ENCODE assay signal across 17 cellular contexts in genomic region chr14:81536125-81536771, GRCh38. TPM values are rescaled to one million over a fixed set of nuclear protein-coding genes. Genes with fewer than 3 reads are reported as not detected.
DNase-seq lines count a peak whose midpoint lies in the region; ATAC-seq and TF ChIP-seq lines count a peak whose summit lies in the region.
"Had no signal": no experiment of that assay in that cellular context is flagged by ENCODE, and none has a peak within 500 bp of the region (broad histone marks: within the 10 kb centered on the region; RNA-seq: fewer than 3 reads in every experiment).

No MANE protein-coding gene starts in this region.

- H3K27me3 Mint-ChIP-seq in naive thymus-derived CD8-positive, alpha-beta T cell: peaks cover 7 to 23% (median 16%) of the 10 kb centered on the region in 5 donors
- H3K27me3 Mint-ChIP-seq in stimulated activated naive CD8-positive, alpha-beta T cell treated with anti-CD3 and anti-CD28 coated beads, Interleukin-15, amount 100 ng/mL, for 72 hours: peaks cover 27% of the 10 kb centered on the region

- H3K27ac ChIP-seq in right cardiac atrium (ENCODE audit: low read length) (peak overlapping the region; percentile 21), right atrium auricular region (no peak overlapping the region), psoas muscle (peak overlapping the region; percentile 38)
- H3K27ac ChIP-seq: uterus had no signal

- H3K36me3 Mint-ChIP-seq in naive thymus-derived CD8-positive, alpha-beta T cell: peaks cover under 1 to 9% (median 9%) of the 10 kb centered on the region in 3 donors
- H3K36me3 Mint-ChIP-seq: activated naive CD8-positive, alpha-beta T cell treated with anti-CD3 and anti-CD28 coated beads for 36 hours; brain had no signal

- ATAC-seq in right cardiac atrium (no peak), psoas muscle (no peak)
- no peak for ATAC-seq in naive thymus-derived CD8-positive, alpha-beta T cell
- no peak for ATAC-seq in stimulated activated naive CD8-positive, alpha-beta T cell treated with anti-CD3 and anti-CD28 coated beads, Interleukin-15, amount 100 ng/mL, for 72 hours
- ATAC-seq: activated CD4-positive, alpha-beta T cell treated with anti-CD3 and anti-CD28 coated beads for 36 hours had no signal

- intact Hi-C loops in right cardiac atrium (cut with DNase I): no loop called here
- intact Hi-C loops in psoas muscle (cut with DNase I): no loop called here

- no peak for TF ChIP-seq CTCF in right atrium auricular region (IDR thresholded peaks at IDR 0.05)
- TF ChIP-seq CTCF in cardiac fibroblast (IDR thresholded peaks at IDR 0.05; ENCODE audit: low read depth, low read length): no peak
- TF ChIP-seq CTCF in psoas muscle (IDR thresholded peaks at IDR 0.05): no peak

- POLR2A ChIA-PET in naive thymus-derived CD8-positive, alpha-beta T cell (lab: Charles Lee): no interaction called here

- 37% methylated on average over 4 of the region's 4 CpGs for WGBS in right cardiac atrium
- 45 to 48% (median 48%) methylated on average over 4 of the region's 4 CpGs for WGBS in psoas muscle, 3 donors

- H3K4me1 ChIP-seq in right cardiac atrium (ENCODE audit: control insufficient read depth, insufficient read depth, low read length): peaks cover 2% of the 10 kb centered on the region
- H3K4me1 ChIP-seq in right atrium auricular region: peaks cover 0 to 17% of the 10 kb centered on the region in 2 donors
- H3K4me1 ChIP-seq in psoas muscle: peaks cover 15% of the 10 kb centered on the region

- H3K36me3 ChIP-seq in right atrium auricular region (no peaks in the 10 kb centered on the region), psoas muscle (ENCODE audit: insufficient read depth in 1 of 2, low read depth in 1 of 2) (no peaks in the 10 kb centered on the region)
- H3K36me3 ChIP-seq: neutrophil, uterus had no signal

- peak overlapping the region in 1 of 10 donors; percentile 8 for H3K4me3 Mint-ChIP-seq in naive thymus-derived CD8-positive, alpha-beta T cell
- H3K4me3 Mint-ChIP-seq in stimulated activated naive CD8-positive, alpha-beta T cell treated with anti-CD3 and anti-CD28 coated beads, Interleukin-15, amount 100 ng/mL, for 72 hours: no peak overlapping the region
- H3K4me3 Mint-ChIP-seq: activated CD4-positive, alpha-beta T cell treated with anti-CD3 and anti-CD28 coated beads for 36 hours; activated naive CD8-positive, alpha-beta T cell treated with anti-CD3 and anti-CD28 coated beads for 36 hours; stimulated activated naive CD8-positive, alpha-beta T cell treated with anti-CD3 and anti-CD28 coated beads, Interleukin-15, Interleukin-2, amounts not matched to agents 100 ng/mL and 50 ng/mL, for 24 hours had no signal

- DNase-seq in right cardiac atrium (no peak), right atrium auricular region (ENCODE audit: low spot score) (no peak), cardiac fibroblast (ENCODE audit: low read depth in 2 of 2) (peak; percentile 50 to 55), psoas muscle (no peak), GDM1 (lab: John Stamatoyannopoulos, UW) (no peak), NCI-H1694 (lab: John Stamatoyannopoulos, UW) (no peak)
- no peak for DNase-seq in naive thymus-derived CD8-positive, alpha-beta T cell
- no peak for DNase-seq in stimulated activated naive CD8-positive, alpha-beta T cell treated with anti-CD3 and anti-CD28 coated beads, Interleukin-15, amount 100 ng/mL, for 72 hours
- DNase-seq: activated CD4-positive, alpha-beta T cell treated with anti-CD3 and anti-CD28 coated beads for 36 hours; activated naive CD8-positive, alpha-beta T cell treated with anti-CD3 and anti-CD28 coated beads for 36 hours; DMS153; HCEC 1CT; NCI-H1436 treated with DMSO at 0.1 percent for 48 hours; uterus had no signal

- H3K9me3 Mint-ChIP-seq in naive thymus-derived CD8-positive, alpha-beta T cell: peaks cover 0 to 9% (median 0%) of the 10 kb centered on the region in 9 donors
- H3K9me3 Mint-ChIP-seq in stimulated activated naive CD8-positive, alpha-beta T cell treated with anti-CD3 and anti-CD28 coated beads, Interleukin-15, amount 100 ng/mL, for 72 hours: peaks cover 5 to 8% of the 10 kb centered on the region in 2 donors
- H3K9me3 Mint-ChIP-seq: stimulated activated naive CD8-positive, alpha-beta T cell treated with anti-CD3 and anti-CD28 coated beads, Interleukin-15, Interleukin-2, amounts not matched to agents 100 ng/mL and 50 ng/mL, for 24 hours had no signal

- no peaks in the 10 kb centered on the region for H3K9me3 ChIP-seq in right cardiac atrium (ENCODE audit: control insufficient read depth, low read length)
- no peaks in the 10 kb centered on the region for H3K9me3 ChIP-seq in right atrium auricular region
- no peaks in the 10 kb centered on the region for H3K9me3 ChIP-seq in psoas muscle
- H3K9me3 ChIP-seq: neutrophil, uterus had no signal

- H3K27ac Mint-ChIP-seq in naive thymus-derived CD8-positive, alpha-beta T cell: peak overlapping the region in 1 of 10 donors; percentile 88
- H3K27ac Mint-ChIP-seq in stimulated activated naive CD8-positive, alpha-beta T cell treated with anti-CD3 and anti-CD28 coated beads, Interleukin-15, amount 100 ng/mL, for 72 hours: no peak overlapping the region
- H3K27ac Mint-ChIP-seq: activated naive CD8-positive, alpha-beta T cell treated with anti-CD3 and anti-CD28 coated beads for 36 hours; brain had no signal

- peaks cover 8 to 41% (median 38%) of the 10 kb centered on the region in 4 donors for H3K4me1 Mint-ChIP-seq in naive thymus-derived CD8-positive, alpha-beta T cell
- peaks cover 34% of the 10 kb centered on the region for H3K4me1 Mint-ChIP-seq in stimulated activated naive CD8-positive, alpha-beta T cell treated with anti-CD3 and anti-CD28 coated beads, Interleukin-15, amount 100 ng/mL, for 72 hours

- H3K4me3 ChIP-seq in right cardiac atrium (ENCODE audit: low read length) (no peak overlapping the region), right atrium auricular region (no peak overlapping the region), cardiac fibroblast (replicated peaks in 1 of 2; ENCODE audit: low read depth in 2 of 2, low read length in 2 of 2) (no peak overlapping the region), psoas muscle (no peak overlapping the region)
- H3K4me3 ChIP-seq: uterus had no signal

- no peaks in the 10 kb centered on the region for H3K27me3 ChIP-seq in right cardiac atrium (ENCODE audit: control insufficient read depth, insufficient read depth)
- H3K27me3 ChIP-seq in right atrium auricular region: no peaks in the 10 kb centered on the region
- H3K27me3 ChIP-seq in psoas muscle (ENCODE audit: insufficient read depth in 3 of 3, low read length in 2 of 3): peaks cover 0 to 8% (median 0%) of the 10 kb centered on the region in 3 donors
- H3K27me3 ChIP-seq: neutrophil, uterus had no signal

RNA-seq across cellular contexts. Expression of gene SEL1L, which starts 2.6 kb away (rescaled TPM):
- 10 to 100 TPM; 57.4 to 77.7 (median 65.1) TPM for total RNA-seq in right cardiac atrium
- 13.9 TPM for polyA plus RNA-seq in right cardiac atrium
- total RNA-seq in right atrium auricular region: 10 to 100 TPM; 32.9 to 36.6 TPM
- total RNA-seq in psoas muscle: 10 to 100 TPM; 45.2 to 83.4 (median 63.3) TPM
- 10 to 100 TPM; 15.5 to 36.4 (median 22.2) TPM for polyA plus RNA-seq in psoas muscle
- total RNA-seq in naive thymus-derived CD8-positive, alpha-beta T cell: 10 to 100 TPM; 56.7 to 58.0 TPM
- 10 to 100 TPM; 12.0 to 22.9 (median 16.2) TPM for polyA plus RNA-seq in naive thymus-derived CD8-positive, alpha-beta T cell

Comparison
In these comparisons a context has a peak if more than half of its experiments do, and no peak if none do; other contexts are left out.
1. H3K27ac ChIP-seq: peak in right cardiac atrium (single experiment) and psoas muscle (single experiment); none in right atrium auricular region (0 of 2).
2. DNase-seq: peak in cardiac fibroblast (2 of 2); none in right cardiac atrium (0 of 3), right atrium auricular region (single experiment), psoas muscle (0 of 2), naive thymus-derived CD8-positive, alpha-beta T cell (0 of 10), GDM1 (single experiment), stimulated activated naive CD8-positive, alpha-beta T cell treated with anti-CD3 and anti-CD28 coated beads, Interleukin-15, amount 100 ng/mL, for 72 hours (0 of 2) and NCI-H1694 (single experiment).